ENCODE assay signal across 8 cellular contexts in genomic region chrX:103687073-103687695, GRCh38. TPM values are rescaled to one million over a fixed set of nuclear protein-coding genes. Genes with fewer than 3 reads are reported as not detected.
A peak's percentile ranks its signal among the peaks of the same experiment; 100 is the strongest.
DNase-seq lines count a peak whose midpoint lies in the region; ATAC-seq and TF ChIP-seq lines count a peak whose summit lies in the region.

No MANE protein-coding gene starts in this region.

- no peak overlapping the region for H3K4me3 Mint-ChIP-seq in GM23338
- H3K4me3 Mint-ChIP-seq in activated naive CD4-positive, alpha-beta T cell treated with anti-CD3 and anti-CD28 coated beads, Interleukin-2, amount 10 ng/mL, durations not matched to agents 7 days and 5 days, result no peak overlapping the region

- DNase-seq in GM03348 (ENCODE audit: low spot score) (peak; percentile 82), GM23338 (ENCODE audit: low spot score) (no peak), SJCRH30 (peak; percentile 92 to 94), heart right ventricle (peak; percentile 88 to 89), pons (ENCODE audit: low spot score) (peak; percentile 77), transverse colon (peak; percentile 88)
- peak; percentile 88 for DNase-seq in activated naive CD4-positive, alpha-beta T cell treated with anti-CD3 and anti-CD28 coated beads, Interleukin-2, amount 10 ng/mL, durations not matched to agents 7 days and 5 days

- H3K4me3 ChIP-seq in GM23338 (peak overlapping the region; percentile 60), Loucy (ENCODE audit: low read length, poor library complexity, severe bottlenecking) (peak overlapping the region; percentile 99), SJCRH30 (peak overlapping the region; percentile 88), heart right ventricle (peak overlapping the region; percentile 44 to 77 (median 65)), transverse colon (peak overlapping the region; percentile 31 to 61 (median 42))

- no peak overlapping the region for H2AFZ ChIP-seq in GM23338
- H2AFZ ChIP-seq in Loucy (ENCODE audit: low read length), result peak overlapping the region; percentile 86

- 0 to 1% methylated on average over 39 to 40 of the region's 40 CpGs for WGBS in heart right ventricle, 2 donors
- WGBS in transverse colon (ENCODE audit: low coverage in 1 of 2), 2 donors, result 0 to 45% methylated on average over 5 to 40 of the region's 40 CpGs

- peaks cover 12% of the 10 kb centered on the region; the same call in 1 of the 2 replicates for H3F3A ChIP-seq in GM23338 (replicated peaks; ENCODE audit: low read depth)
- H3F3A ChIP-seq in Loucy (ENCODE audit: low read depth), result no peaks in the 10 kb centered on the region; the same call in 1 of the 2 replicates

- peaks cover 31% of the 10 kb centered on the region; the same call in 2 of the 3 replicates for H3K36me3 Mint-ChIP-seq in GM23338 (ENCODE audit: low read depth)
- H3K36me3 Mint-ChIP-seq in activated naive CD4-positive, alpha-beta T cell treated with anti-CD3 and anti-CD28 coated beads, Interleukin-2, amount 10 ng/mL, durations not matched to agents 7 days and 5 days, result peaks cover 13% of the 10 kb centered on the region

- CTCF ChIA-PET in activated naive CD4-positive, alpha-beta T cell treated with anti-CD3 and anti-CD28 coated beads, Interleukin-2, amount 10 ng/mL, durations not matched to agents 7 days and 5 days (lab: Charles Lee), result interaction anchor here (0.7 to 1.2 kb wide), 2 partner anchors 91 to 154 kb away, joined by 3 read pairs; no protein-coding TSS in a partner anchor

- no peaks in the 10 kb centered on the region; the same call in 1 of the 2 replicates for H3K4me1 ChIP-seq in GM23338 (ENCODE audit: insufficient read depth)
- H3K4me1 ChIP-seq in Loucy (ENCODE audit: insufficient read depth, low read length, poor library complexity, severe bottlenecking), result peaks cover 25% of the 10 kb centered on the region
- H3K4me1 ChIP-seq in SJCRH30, result no peaks in the 10 kb centered on the region; the same call in 1 of the 2 replicates
- H3K4me1 ChIP-seq in heart right ventricle, result peaks cover 0 to 36% (median 14%) of the 10 kb centered on the region in 9 donors
- peaks cover 0 to 10% (median 2%) of the 10 kb centered on the region in 4 donors for H3K4me1 ChIP-seq in transverse colon

- no peak for TF ChIP-seq POLR2A in transverse colon (IDR thresholded peaks at IDR 0.05)

- no peaks in the 10 kb centered on the region for H4K20me1 ChIP-seq in GM23338 (replicated peaks; ENCODE audit: insufficient read depth)
- peaks cover 30% of the 10 kb centered on the region for H4K20me1 ChIP-seq in Loucy (ENCODE audit: insufficient read depth, low read length, poor library complexity, severe bottlenecking)

- no peak for TF ChIP-seq EP300 in transverse colon (IDR thresholded peaks at IDR 0.05; ENCODE audit: low read depth)

- no peaks in the 10 kb centered on the region for H3K9me3 Mint-ChIP-seq in GM23338
- no peaks in the 10 kb centered on the region for H3K9me3 Mint-ChIP-seq in activated naive CD4-positive, alpha-beta T cell treated with anti-CD3 and anti-CD28 coated beads, Interleukin-2, amount 10 ng/mL, durations not matched to agents 7 days and 5 days

- H3K27me3 Mint-ChIP-seq in GM23338 (ENCODE audit: insufficient read depth, low read depth, poor library complexity), result no peaks in the 10 kb centered on the region
- H3K27me3 Mint-ChIP-seq in activated naive CD4-positive, alpha-beta T cell treated with anti-CD3 and anti-CD28 coated beads, Interleukin-2, amount 10 ng/mL, durations not matched to agents 7 days and 5 days, result no peaks in the 10 kb centered on the region

- H3K9ac ChIP-seq in Loucy (ENCODE audit: low read depth, low read length, poor library complexity, severe bottlenecking), result peak overlapping the region; percentile 99

- H3K4me2 ChIP-seq in GM23338 (peak overlapping the region; percentile 53), Loucy (ENCODE audit: low read depth, low read length, poor library complexity, severe bottlenecking) (peak overlapping the region; percentile 92)

- H3K27ac ChIP-seq in GM23338 (ENCODE audit: low read depth), result peak overlapping the region; percentile 95
- H3K27ac ChIP-seq in SJCRH30, result peak overlapping the region; percentile 97
- peak overlapping the region; percentile 76 to 99 (median 95) for H3K27ac ChIP-seq in heart right ventricle
- peak overlapping the region; percentile 85 to 95 (median 94) for H3K27ac ChIP-seq in transverse colon

- H3K9me3 ChIP-seq in Loucy (ENCODE audit: insufficient read depth, low read depth, low read length) (no peaks in the 10 kb centered on the region), SJCRH30 (replicated peaks) (no peaks in the 10 kb centered on the region), heart right ventricle (peaks cover 0 to 6% (median 0%) of the 10 kb centered on the region in 11 donors), transverse colon (no peaks in the 10 kb centered on the region)

- in situ Hi-C loops in transverse colon (cut with MboI; ENCODE audit: low pct_ligation_motif_present in 1 of 4, low pct_unique_long_range_greater_than_20kb in 1 of 4, low sequenced_read_pairs in 3 of 4), result loop anchor here in 1 of 4 donors (25.0 kb wide), 1 partner anchor 475 kb away; the partner anchor contains the start of genes FAM199X and SLC25A53

- H3K27me3 ChIP-seq in GM23338 (ENCODE audit: insufficient read depth) (no peaks in the 10 kb centered on the region), Loucy (ENCODE audit: insufficient read depth, low read length, poor library complexity, severe bottlenecking) (no peaks in the 10 kb centered on the region), SJCRH30 (no peaks in the 10 kb centered on the region), heart right ventricle (peaks cover 0 to 26% (median 0%) of the 10 kb centered on the region in 7 donors), transverse colon (no peaks in the 10 kb centered on the region)

- intact Hi-C loops in heart right ventricle (cut with DNase I) (loop anchor here in 5 of 10 donors (5.0 to 10.0 kb wide), 7 partner anchors 52 to 470 kb away; partner anchors contain the start of genes TCEAL1 (in 2 of the 5) and SLC25A53 (in 1 of the 5)), transverse colon (cut with DNase I; ENCODE audit: low total_unique reads) (loop anchor here (10.0 kb wide), 1 partner anchor 128 kb away; no protein-coding TSS in a partner anchor)

- no peaks in the 10 kb centered on the region; the same call in 2 of the 3 replicates for H3K4me1 Mint-ChIP-seq in GM23338
- peaks cover 18% of the 10 kb centered on the region for H3K4me1 Mint-ChIP-seq in activated naive CD4-positive, alpha-beta T cell treated with anti-CD3 and anti-CD28 coated beads, Interleukin-2, amount 10 ng/mL, durations not matched to agents 7 days and 5 days

- H3K9me2 ChIP-seq in GM23338 (ENCODE audit: insufficient read depth) (no peaks in the 10 kb centered on the region), Loucy (replicated peaks; ENCODE audit: low read depth, low read length) (no peaks in the 10 kb centered on the region)

- H3K27ac Mint-ChIP-seq in GM23338, result no peak overlapping the region
- no peak overlapping the region for H3K27ac Mint-ChIP-seq in activated naive CD4-positive, alpha-beta T cell treated with anti-CD3 and anti-CD28 coated beads, Interleukin-2, amount 10 ng/mL, durations not matched to agents 7 days and 5 days

- peak; percentile 15 to 34; a peak in 2 of 4 replicates for TF ChIP-seq CTCF in GM23338 (conservative IDR thresholded peaks at IDR 0.05; ENCODE audit: low read depth in 2 of 2)
- TF ChIP-seq CTCF in Loucy (conservative IDR thresholded peaks at IDR 0.05; ENCODE audit: low read length), result 0 out of 2 replicates have a peak, but pooled peaks have one; percentile 12
- peak in 8 of 9 donors; percentile 37 to 65 (median 52) for TF ChIP-seq CTCF in heart right ventricle (IDR thresholded peaks at IDR 0.05)
- TF ChIP-seq CTCF in transverse colon (IDR thresholded peaks at IDR 0.05), result peak; percentile 32 to 78 (median 51)

- H3K36me3 ChIP-seq in GM23338 (ENCODE audit: insufficient read depth) (peaks cover 28% of the 10 kb centered on the region; the same call in 1 of the 2 replicates), Loucy (ENCODE audit: insufficient read depth, low read length) (peaks cover 18% of the 10 kb centered on the region), SJCRH30 (peaks cover 37% of the 10 kb centered on the region), heart right ventricle (peaks cover 0 to 40% (median 0%) of the 10 kb centered on the region in 9 donors), transverse colon (no peaks in the 10 kb centered on the region)

- H3K79me2 ChIP-seq in GM23338 (replicated peaks; ENCODE audit: insufficient read depth), result peaks cover 28% of the 10 kb centered on the region
- peaks cover 49% of the 10 kb centered on the region for H3K79me2 ChIP-seq in Loucy (ENCODE audit: insufficient read depth, low read length)

- ATAC-seq in GM23338 (peak; percentile 63), heart right ventricle (peak; percentile 85 to 96 (median 91))

TF ChIP-seq in GM23338, 12 proteins besides CTCF, POLR2A, EP300 and RAD21 (continues in another document):
- TF ChIP-seq POLR2AphosphoS5 (IDR thresholded peaks at IDR 0.05; ENCODE audit: low read depth), result peak; percentile 17; the same call in 1 of the 2 replicates

RNA-seq across cellular contexts. Expression of gene MORF4L2, which starts 0.7 kb away (rescaled TPM):
- total RNA-seq in GM23338 (2014; rRNA removed; shearing (Covaris generic)), result 269 and 311 TPM in 2 replicates
- polyA plus RNA-seq in GM23338 (2016; fragmentation: Nextera tagmentation; extraction: Ambion mirVana) (297 and 315 TPM in 2 replicates), heart right ventricle (100 to 1,000 TPM in 1 of 2 donors, 10 to 100 TPM in 1; 94.9 to 346 TPM)
- total RNA-seq in SJCRH30 (2014; rRNA removed; shearing (Covaris generic)), result 864 and 876 TPM in 2 replicates
- total RNA-seq in heart right ventricle (100 to 1,000 TPM; 149 to 244 (median 191) TPM), transverse colon (100 to 1,000 TPM; 171 to 235 (median 185) TPM)

RNA-seq across cellular contexts. Expression of gene TMEM31, which starts 23.5 kb away (rescaled TPM):
- total RNA-seq in GM23338 (2014; rRNA removed; shearing (Covaris generic)), result not detected in 2 replicates
- polyA plus RNA-seq in GM23338 (2016; fragmentation: Nextera tagmentation; extraction: Ambion mirVana) (0.60 and 0.85 TPM in 2 replicates), heart right ventricle (under 1 TPM in 1 of 2 donors, not detected in 1; 0.07 TPM)
- total RNA-seq in SJCRH30 (2014; rRNA removed; shearing (Covaris generic)), result not detected in 2 replicates
- total RNA-seq in heart right ventricle (under 1 TPM in 1 of 10 donors, not detected in 9; 0.42 TPM), transverse colon (not detected)

RNA-seq across cellular contexts. Expression of gene TCEAL1, which starts 58.4 kb away (rescaled TPM):
- 5.8 and 10.9 TPM in 2 replicates for total RNA-seq in GM23338 (2014; rRNA removed; shearing (Covaris generic))
- 8.8 and 11.0 TPM in 2 replicates for polyA plus RNA-seq in GM23338 (2016; fragmentation: Nextera tagmentation; extraction: Ambion mirVana)
- 45.2 and 56.1 TPM in 2 replicates for total RNA-seq in SJCRH30 (2014; rRNA removed; shearing (Covaris generic))
- 10 to 100 TPM; 16.6 to 33.0 (median 21.9) TPM for total RNA-seq in heart right ventricle
- polyA plus RNA-seq in heart right ventricle, result 10 to 100 TPM; 16.8 to 21.9 TPM
- 10 to 100 TPM; 44.9 to 79.2 (median 56.6) TPM for total RNA-seq in transverse colon

Comparison
In these comparisons a context has a peak if more than half of its experiments do, and no peak if none do; other contexts are left out.
1. H3K4me3 ChIP-seq: peak in every context shown above with its lines; median percentile 99 in Loucy; 88 in SJCRH30; 65 in heart right ventricle; 60 in GM23338; 42 in transverse colon.